8 cellular contexts compared by ENCODE assay signal in the genomic region with DNA sequence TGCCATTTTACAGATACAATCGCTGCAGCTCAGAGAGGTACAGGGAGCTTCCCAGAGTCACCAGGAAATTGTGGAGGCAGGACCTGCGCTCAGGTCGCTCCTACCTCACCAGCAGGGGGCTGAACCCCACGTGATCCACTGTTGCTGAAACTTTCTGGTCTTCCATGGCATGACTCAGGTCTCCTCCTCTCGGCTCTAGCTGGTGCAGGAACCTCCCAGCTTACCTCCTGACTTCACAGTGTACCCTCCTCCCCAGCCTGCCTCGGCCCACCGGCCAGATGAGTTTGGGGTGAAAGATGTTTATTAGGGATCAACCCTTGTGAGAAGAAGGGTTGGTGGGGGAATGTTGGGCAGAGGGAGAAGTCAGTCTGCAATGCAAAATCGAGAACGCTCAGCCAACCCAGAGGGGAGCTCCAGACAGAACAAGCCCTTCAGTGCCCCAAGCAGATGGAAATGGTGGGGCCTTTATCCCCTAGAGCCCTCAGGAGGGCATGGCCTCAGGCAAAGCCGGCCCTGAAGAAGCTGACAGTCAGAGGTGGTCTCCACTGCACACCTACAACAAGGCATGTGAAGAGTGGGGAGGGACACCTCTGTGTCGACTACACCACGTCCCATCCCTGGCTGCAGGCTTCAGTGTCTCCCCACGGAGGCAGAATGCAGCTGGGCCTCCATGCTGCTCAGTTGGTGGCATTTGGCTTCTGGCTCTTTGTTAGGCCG.
A peak's percentile ranks its signal among the peaks of the same experiment; 100 is the strongest.
DNase-seq lines count a peak whose midpoint lies in the region; ATAC-seq and TF ChIP-seq lines count a peak whose summit lies in the region.

No MANE protein-coding gene starts in this region.

- peaks cover 17% of the 10 kb centered on the region for H3K4me1 Mint-ChIP-seq in type B pancreatic cell (ENCODE audit: unreplicated experiment)

- H3K36me3 Mint-ChIP-seq in type B pancreatic cell, result no peaks in the 10 kb centered on the region

- no peaks in the 10 kb centered on the region for H3K9me3 Mint-ChIP-seq in type B pancreatic cell

- H3K4me3 ChIP-seq in fibroblast of mammary gland (ENCODE audit: control insufficient read depth, low read depth, low read length), result no peak overlapping the region

- no peak overlapping the region for H3K4me3 Mint-ChIP-seq in type B pancreatic cell

- DNase-seq in cardiac septum (ENCODE audit: low spot score), result peak; percentile 72
- DNase-seq in Right ventricle myocardium inferior (ENCODE audit: missing footprints), result no peak
- DNase-seq in NAMALWA (ENCODE audit: low spot score), result peak; percentile 56
- peak; percentile 14 for DNase-seq in fibroblast of mammary gland (ENCODE audit: low read depth)
- peak; percentile 63 for DNase-seq in type B pancreatic cell (ENCODE audit: extremely low spot score, unreplicated experiment)
- DNase-seq in NCI-H774 (lab: John Stamatoyannopoulos, UW), result no peak
- DNase-seq in T-helper 1 cell, result no peak
- DNase-seq in NCI-H1092 (lab: John Stamatoyannopoulos, UW), result no peak

- TF ChIP-seq CTCF in fibroblast of mammary gland (conservative IDR thresholded peaks at IDR 0.05; ENCODE audit: control insufficient read depth, insufficient read depth, low read depth, low read length), result peak; percentile 25
- peak; percentile 61 for TF ChIP-seq CTCF in type B pancreatic cell (conservative IDR thresholded peaks at IDR 0.05)

- H3K27me3 Mint-ChIP-seq in type B pancreatic cell, result peaks cover 24% of the 10 kb centered on the region

- intact Hi-C loops in cardiac septum (cut with DNase I), result no loop called here
- intact Hi-C loops in Right ventricle myocardium inferior (cut with DNase I), result no loop called here

- ATAC-seq in Right ventricle myocardium inferior, result no peak

- H3K27ac Mint-ChIP-seq in type B pancreatic cell, result no peak overlapping the region

Comparison
In these comparisons a context has a peak if more than half of its experiments do, and no peak if none do; other contexts are left out.
1. DNase-seq: peak in cardiac septum (single experiment), NAMALWA (single experiment), fibroblast of mammary gland (single experiment) and type B pancreatic cell (single experiment); none in Right ventricle myocardium inferior (single experiment), NCI-H774 (single experiment), T-helper 1 cell (0 of 5) and NCI-H1092 (single experiment).